ENCODE assay signal across 20 cellular contexts in genomic region chr10:86692664-86693063, GRCh38. TPM values are rescaled to one million over a fixed set of nuclear protein-coding genes. Genes with fewer than 3 reads are reported as not detected.
"Had no signal": no experiment of that assay in that cellular context is flagged by ENCODE, and none has a peak within 500 bp of the region (broad histone marks: within the 10 kb centered on the region; RNA-seq: fewer than 3 reads in every experiment).

No MANE protein-coding gene starts in this region.

- DNase-seq: activated B cell treated with CpG ODN at 0.5 μM for 24 hours; activated CD4-positive, alpha-beta T cell treated with anti-CD3 and anti-CD28 coated beads for 1 hour; activated CD4-positive, alpha-beta T cell treated with anti-CD3 and anti-CD28 coated beads, Interleukin-2, amount 10 ng/mL, durations not matched to agents 24 days and 14 days; activated CD4-positive, alpha-beta T cell treated with anti-CD3 and anti-CD28 coated beads, Interleukin-2, amount 50 U/mL, for 48 hours; activated CD8-positive, alpha-beta memory T cell treated with anti-CD3 and anti-CD28 coated beads, Interleukin-2, amount 10 ng/mL, durations not matched to agents 7 days and 5 days; activated effector memory CD4-positive, alpha-beta T cell treated with Interleukin-2 at 50 U/mL for 16 hours; activated naive CD4-positive, alpha-beta T cell; activated T-cell treated with anti-CD3 and anti-CD28 coated beads, Interleukin-2, amount 50 U/mL, for 24 hours; MG63; NCI-H1105; NCI-H1436; NCI-H1694 treated with DMSO at 0.1 percent for 48 hours; NCI-H2029 treated with DMSO at 0.1 percent for 48 hours; NCI-H524; PC-3; SIG-M5; T-helper 2 cell; T1000 had no signal

- H3K9me3 ChIP-seq: MG63 had no signal

- H3K4me3 ChIP-seq: MG63 had no signal

- ATAC-seq: activated CD8-positive, alpha-beta memory T cell treated with anti-CD3 and anti-CD28 coated beads, Interleukin-2, amount 10 ng/mL, durations not matched to agents 7 days and 5 days; PC-3 had no signal

- H3K27me3 ChIP-seq: MG63 had no signal

- H3K36me3 ChIP-seq: MG63 had no signal

RNA-seq across cellular contexts. Expression of gene LDB3, which starts 24.4 kb away (rescaled TPM):
- total RNA-seq: activated B cell treated with CpG ODN at 0.5 μM for 24 hours; activated CD4-positive, alpha-beta T cell treated with anti-CD3 and anti-CD28 coated beads, Interleukin-2, amount 10 ng/mL, durations not matched to agents 24 days and 14 days had no signal

RNA-seq across cellular contexts. Expression of gene OPN4, which starts 38.3 kb away (rescaled TPM):
- total RNA-seq: activated B cell treated with CpG ODN at 0.5 μM for 24 hours; activated CD4-positive, alpha-beta T cell treated with anti-CD3 and anti-CD28 coated beads, Interleukin-2, amount 10 ng/mL, durations not matched to agents 24 days and 14 days; activated CD8-positive, alpha-beta memory T cell treated with anti-CD3 and anti-CD28 coated beads, Interleukin-2, amount 10 ng/mL, durations not matched to agents 7 days and 5 days; activated T-helper 1 cell treated with anti-CD3 and anti-CD28 coated beads, Interleukin-12 subunit alpha, Interleukin-12 subunit beta, Interleukin-2, Interleukin-4 antibody, amounts not matched to agents 30 ng/mL and 10 ng/mL and 1 ng/mL, durations not matched to agents 14 hours and 24 hours and 36 hours; astrocyte; PC-3 had no signal
